15 cellular contexts compared by ENCODE assay signal in genomic region chr19:4360081-4360569, GRCh38.
DNase-seq lines count a peak whose midpoint lies in the region; ATAC-seq, FAIRE-seq and TF ChIP-seq lines count a peak whose summit lies in the region.
"Had no signal": no experiment of that assay in that cellular context is flagged by ENCODE, and none has a peak within 500 bp of the region (broad histone marks: within the 10 kb centered on the region; RNA-seq: fewer than 3 reads in every experiment).

No MANE protein-coding gene starts in this region.

- no peaks in the 10 kb centered on the region for H3K27me3 ChIP-seq in BLaER1

- no peak overlapping the region for H3K4me3 ChIP-seq in BLaER1
- H3K4me3 ChIP-seq: mucosa of descending colon, thoracic aorta had no signal

- H3K9ac ChIP-seq in BLaER1, result peak overlapping the region; percentile 38; the same call in 1 of the 2 replicates

- CTCF ChIA-PET in RWPE1 (lab: Yijun Ruan, JAX), result interaction anchor here (1.1 kb wide), 1 partner anchor 8 kb away, joined by 3 read pairs; no protein-coding TSS in a partner anchor

- ATAC-seq in HG03460 (IDR thresholded peaks at IDR 0.05; ENCODE audit: unreplicated experiment) (no peak), HG03045 (IDR thresholded peaks at IDR 0.05; ENCODE audit: unreplicated experiment) (no peak)
- ATAC-seq: mucosa of descending colon, PC-3 had no signal

- no peak for TF ChIP-seq CTCF in RWPE1 (conservative IDR thresholded peaks at IDR 0.05; ENCODE audit: low read depth)

- peaks cover 2% of the 10 kb centered on the region; the same call in 1 of the 2 replicates for H3K4me1 ChIP-seq in BLaER1

- no peaks in the 10 kb centered on the region for H3K9me3 ChIP-seq in BLaER1
- H3K9me3 ChIP-seq: mucosa of descending colon, thoracic aorta had no signal

- H3K36me3 ChIP-seq in BLaER1, result peaks cover 97% of the 10 kb centered on the region

- FAIRE-seq in RCC 7860 (lab: Jason Lieb, UNC), result no peak

- DNase-seq in RWPE1 (ENCODE audit: low spot score), result no peak
- peak; percentile 52 for DNase-seq in islet precursor cell
- DNase-seq in RCC 7860 (ENCODE audit: low spot score), result no peak
- DNase-seq: activated CD4-positive, CD25-positive, alpha-beta regulatory T cell treated with anti-CD3 and anti-CD28 coated beads, Interleukin-2, amount 50 U/mL, for 72 hours; activated T-cell treated with anti-CD3 and anti-CD28 coated beads, Interleukin-2, amount 50 U/mL, for 48 hours; GF-D8; NCI-H2029 treated with DMSO at 0.1 percent for 48 hours; NCI-H526; PC-3; T-helper 1 cell had no signal

- POLR2A ChIA-PET in RWPE1 (lab: Yijun Ruan, JAX; ENCODE audit: low non-redundant PET), result no interaction called here

- H3K4me2 ChIP-seq in BLaER1, result no peak overlapping the region

- H4K20me1 ChIP-seq in BLaER1, result peaks cover 29% of the 10 kb centered on the region

- no peak overlapping the region; the same call in 1 of the 2 replicates for H3K27ac ChIP-seq in BLaER1
- H3K27ac ChIP-seq in RWPE1, result peak overlapping the region; percentile 51
- H3K27ac ChIP-seq: thoracic aorta had no signal
